In genomic region chr9:136821333-136822031, GRCh38 we compare ENCODE assay signal across 11 cellular contexts. TPM values are rescaled to one million over a fixed set of nuclear protein-coding genes. Genes with fewer than 3 reads are reported as not detected.
DNase-seq lines count a peak whose midpoint lies in the region; ATAC-seq and TF ChIP-seq lines count a peak whose summit lies in the region.
"Had no signal": no experiment of that assay in that cellular context is flagged by ENCODE, and none has a peak within 500 bp of the region (broad histone marks: within the 10 kb centered on the region; RNA-seq: fewer than 3 reads in every experiment).

No MANE protein-coding gene starts in this region.

- TF ChIP-seq CTCF in astrocyte of the spinal cord (IDR thresholded peaks at IDR 0.05; ENCODE audit: low read depth, low read length) = no peak
- TF ChIP-seq CTCF in heart left ventricle (IDR thresholded peaks at IDR 0.05) = peak in 1 of 12 donors; percentile 9
- TF ChIP-seq CTCF in mucosa of descending colon (IDR thresholded peaks at IDR 0.05) = no peak
- no peak for TF ChIP-seq CTCF in tibial nerve (IDR thresholded peaks at IDR 0.05)

- peak overlapping the region in 4 of 12 donors; percentile 4 to 59 (median 26) for H3K27ac ChIP-seq in heart left ventricle
- H3K27ac ChIP-seq in tibial nerve = peak overlapping the region in 3 of 4 donors; percentile 6 to 61 (median 15)
- no peak overlapping the region for H3K27ac ChIP-seq in SJCRH30

- ATAC-seq in heart left ventricle (peak in 3 of 4 donors; percentile 63 to 72 (median 70)), mucosa of descending colon (peak; percentile 34), HG03159 (IDR thresholded peaks at IDR 0.05; ENCODE audit: unreplicated experiment) (no peak), GM21515 (IDR thresholded peaks at IDR 0.05; ENCODE audit: unreplicated experiment) (no peak)

- DNase-seq in astrocyte of the spinal cord (ENCODE audit: low read depth, low spot score) = peak; percentile 30
- no peak for DNase-seq in heart left ventricle
- no peak for DNase-seq in mucosa of descending colon
- DNase-seq in tibial nerve (ENCODE audit: low spot score in 2 of 2) = no peak
- no peak for DNase-seq in SJCRH30
- DNase-seq in GOT3 (lab: John Stamatoyannopoulos, UW) = no peak
- DNase-seq: activated CD4-positive, alpha-beta T cell treated with anti-CD3 and anti-CD28 coated beads for 4 hours; mammary epithelial cell; stimulated activated CD4-positive, alpha-beta T cell treated with anti-CD3 and anti-CD28 coated beads, Interleukin-4, amount 100 ng/mL, for 24 hours had no signal

- H3K27me3 ChIP-seq in heart left ventricle (no peaks in the 10 kb centered on the region), tibial nerve (no peaks in the 10 kb centered on the region), SJCRH30 (no peaks in the 10 kb centered on the region)

- peaks cover 0 to 42% (median 34%) of the 10 kb centered on the region in 9 donors for H3K36me3 ChIP-seq in heart left ventricle
- peaks cover 10% of the 10 kb centered on the region for H3K36me3 ChIP-seq in mucosa of descending colon (ENCODE audit: low read depth)
- peaks cover 0 to 39% (median 0%) of the 10 kb centered on the region in 3 donors for H3K36me3 ChIP-seq in tibial nerve
- peaks cover 36% of the 10 kb centered on the region for H3K36me3 ChIP-seq in SJCRH30

- 13 to 34% (median 18%) methylated on average over 38 to 81 of the region's 81 CpGs for WGBS in heart left ventricle, 4 donors
- WGBS in tibial nerve, 2 donors = 49 to 55% methylated on average over 13 to 28 of the region's 81 CpGs

- H3K4me3 ChIP-seq in astrocyte of the spinal cord (ENCODE audit: low read depth, low read length) (peak overlapping the region; percentile 4), heart left ventricle (peak overlapping the region in 11 of 12 donors; percentile 6 to 61 (median 50)), mucosa of descending colon (no peak overlapping the region), tibial nerve (peak overlapping the region; percentile 12 to 50 (median 34)), SJCRH30 (no peak overlapping the region)

- H3K4me1 ChIP-seq in heart left ventricle (peaks cover 0 to 18% (median 11%) of the 10 kb centered on the region in 12 donors), mucosa of descending colon (ENCODE audit: low read depth) (peaks cover 2% of the 10 kb centered on the region), tibial nerve (peaks cover 0 to 18% (median 5%) of the 10 kb centered on the region in 4 donors), SJCRH30 (peaks cover 14% of the 10 kb centered on the region)

- in situ Hi-C loops in astrocyte of the spinal cord (cut with HindIII; ENCODE audit: low sequenced_read_pairs) = no loop called here

- intact Hi-C loops in heart left ventricle (cut with DNase I) (no loop called here), mucosa of descending colon (cut with DNase I, micrococcal nuclease) (no loop called here)

- H3K9me3 ChIP-seq in heart left ventricle = no peaks in the 10 kb centered on the region
- no peaks in the 10 kb centered on the region for H3K9me3 ChIP-seq in mucosa of descending colon
- H3K9me3 ChIP-seq in tibial nerve = no peaks in the 10 kb centered on the region
- H3K9me3 ChIP-seq in SJCRH30 (replicated peaks) = 0 out of 2 replicates have a peak, but pooled peaks cover 3% of the 10 kb centered on the region

- no peak for TF ChIP-seq POLR2A in heart left ventricle (IDR thresholded peaks at IDR 0.05)
- no peak for TF ChIP-seq POLR2A in tibial nerve (IDR thresholded peaks at IDR 0.05)

- TF ChIP-seq EP300 in tibial nerve (IDR thresholded peaks at IDR 0.05) = no peak

RNA-seq across cellular contexts. Expression of gene RABL6, which starts 13.7 kb away (rescaled TPM):
- 10 to 100 TPM; 59.4 to 82.2 (median 71.6) TPM for total RNA-seq in heart left ventricle
- polyA plus RNA-seq in heart left ventricle = 10 to 100 TPM; 63.5 to 90.8 TPM
- 100 to 1,000 TPM in 2 of 3 donors, 10 to 100 TPM in 1; 92.1 to 142 (median 112) TPM for total RNA-seq in mucosa of descending colon
- total RNA-seq in tibial nerve = 10 to 100 TPM; 63.0 to 74.5 (median 71.3) TPM
- 102 and 108 TPM in 2 replicates for total RNA-seq in SJCRH30 (2014; rRNA removed; shearing (Covaris generic))

RNA-seq across cellular contexts. Expression of gene AJM1, which starts 20.8 kb away (rescaled TPM):
- total RNA-seq in heart left ventricle = 1 to 10 TPM; 2.6 to 7.0 (median 6.2) TPM
- 1 to 10 TPM; 2.8 to 5.5 TPM for polyA plus RNA-seq in heart left ventricle
- total RNA-seq in mucosa of descending colon = 10 to 100 TPM in 2 of 3 donors, 1 to 10 TPM in 1; 7.4 to 21.6 (median 16.4) TPM
- 1 to 10 TPM; 2.0 to 3.9 (median 3.7) TPM for total RNA-seq in tibial nerve
- 0.35 and 0.77 TPM in 2 replicates for total RNA-seq in SJCRH30 (2014; rRNA removed; shearing (Covaris generic))

RNA-seq across cellular contexts. Expression of gene CCDC183, which starts 25.3 kb away (rescaled TPM):
- total RNA-seq in heart left ventricle = 1 to 10 TPM in 7 of 9 donors, under 1 TPM in 2; 0.64 to 3.8 (median 1.4) TPM
- 1 to 10 TPM in 1 of 2 donors, under 1 TPM in 1; 0.32 to 4.7 TPM for polyA plus RNA-seq in heart left ventricle
- 10 to 100 TPM in 1 of 3 donors, 1 to 10 TPM in 2; 4.0 to 38.0 (median 7.0) TPM for total RNA-seq in mucosa of descending colon
- total RNA-seq in tibial nerve = 1 to 10 TPM; 1.5 to 5.1 (median 4.1) TPM
- total RNA-seq in SJCRH30 (2014; rRNA removed; shearing (Covaris generic)) = 0.14 TPM in 1 of 2 replicates, not detected in the other

RNA-seq across cellular contexts. Expression of gene PHPT1, which starts 27.7 kb away (rescaled TPM):
- total RNA-seq in heart left ventricle (100 to 1,000 TPM; 230 to 386 (median 266) TPM), mucosa of descending colon (100 to 1,000 TPM in 2 of 3 donors, 10 to 100 TPM in 1; 96.4 to 163 (median 102) TPM), tibial nerve (10 to 100 TPM; 42.6 to 71.0 (median 66.7) TPM)
- 100 to 1,000 TPM; 225 to 717 TPM for polyA plus RNA-seq in heart left ventricle
- total RNA-seq in SJCRH30 (2014; rRNA removed; shearing (Covaris generic)) = 79.9 and 109 TPM in 2 replicates

RNA-seq across cellular contexts. Expression of gene TMEM141, which starts 30.3 kb away (rescaled TPM):
- total RNA-seq in heart left ventricle = 100 to 1,000 TPM in 1 of 9 donors, 10 to 100 TPM in 8; 45.6 to 122 (median 63.3) TPM
- 100 to 1,000 TPM in 1 of 2 donors, 10 to 100 TPM in 1; 86.1 to 116 TPM for polyA plus RNA-seq in heart left ventricle
- 100 to 1,000 TPM; 110 to 373 (median 127) TPM for total RNA-seq in mucosa of descending colon
- total RNA-seq in tibial nerve = 10 to 100 TPM; 60.7 to 70.8 (median 66.9) TPM
- total RNA-seq in SJCRH30 (2014; rRNA removed; shearing (Covaris generic)) = 17.3 and 26.2 TPM in 2 replicates

Comparison
In these comparisons a context has a peak if more than half of its experiments do, and no peak if none do; other contexts are left out.
1. H3K4me3 ChIP-seq: peak in astrocyte of the spinal cord (single experiment), heart left ventricle (11 of 12) and tibial nerve (4 of 4); none in mucosa of descending colon (single experiment) and SJCRH30 (single experiment).
2. ATAC-seq: peak in heart left ventricle (3 of 4) and mucosa of descending colon (single experiment); none in HG03159 (single experiment) and GM21515 (single experiment).